In the genomic region with DNA sequence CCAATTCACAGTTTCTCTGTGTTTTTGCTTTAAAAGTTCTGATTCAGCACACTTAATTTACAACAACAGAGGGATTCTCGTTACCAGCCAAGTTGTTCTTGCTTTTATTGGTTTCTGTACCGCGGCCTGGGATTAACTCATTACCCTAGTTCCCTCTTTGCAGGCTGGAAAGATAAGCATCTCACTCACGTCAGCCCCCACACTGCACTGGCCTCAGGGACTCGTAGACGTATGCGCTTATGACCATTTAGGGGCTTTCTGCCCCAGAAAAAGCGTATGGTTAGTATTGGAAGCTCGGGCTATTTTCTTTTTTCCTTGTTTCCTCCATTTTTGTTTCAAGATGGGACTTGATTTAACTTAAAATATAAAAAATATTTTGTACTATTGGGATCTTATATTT, we compare ENCODE assay signal across 1 cellular context.
A peak's percentile ranks its signal among the peaks of the same experiment; 100 is the strongest.
TF ChIP-seq lines count a peak whose summit lies in the region.

No MANE protein-coding gene starts in this region.

TF ChIP-seq in K562, 482 proteins besides CTCF, POLR2A, EP300 and RAD21 (continued from another document):
- TF ChIP-seq, protein P1, sequence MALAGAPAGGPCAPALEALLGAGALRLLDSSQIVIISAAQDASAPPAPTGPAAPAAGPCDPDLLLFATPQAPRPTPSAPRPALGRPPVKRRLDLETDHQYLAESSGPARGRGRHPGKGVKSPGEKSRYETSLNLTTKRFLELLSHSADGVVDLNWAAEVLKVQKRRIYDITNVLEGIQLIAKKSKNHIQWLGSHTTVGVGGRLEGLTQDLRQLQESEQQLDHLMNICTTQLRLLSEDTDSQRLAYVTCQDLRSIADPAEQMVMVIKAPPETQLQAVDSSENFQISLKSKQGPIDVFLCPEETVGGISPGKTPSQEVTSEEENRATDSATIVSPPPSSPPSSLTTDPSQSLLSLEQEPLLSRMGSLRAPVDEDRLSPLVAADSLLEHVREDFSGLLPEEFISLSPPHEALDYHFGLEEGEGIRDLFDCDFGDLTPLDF (CRISPR knock-in tag; IDR thresholded peaks at IDR 0.05): no peak
- TF ChIP-seq MAZ (CRISPR knock-in tag; conservative IDR thresholded peaks at IDR 0.05 in 1 of 2, IDR thresholded peaks at IDR 0.05 in 1 of 2): peak in 1 of 2 experiments; percentile 40; a peak in 1 of 4 replicates
- peak; percentile 53; the same call in 1 of the 2 replicates for TF ChIP-seq SMARCA4 (IDR thresholded peaks at IDR 0.05)
- peak; percentile 32; the same call in 1 of the 2 replicates for TF ChIP-seq JUN (IDR thresholded peaks at IDR 0.05; ENCODE audit: borderline replicate concordance, low read depth, low read length)
- no peak for TF ChIP-seq JUN (CRISPR knock-in tag; IDR thresholded peaks at IDR 0.05; ENCODE audit: borderline replicate concordance)
- no peak for TF ChIP-seq ARID2 (IDR thresholded peaks at IDR 0.05)
- no peak for TF ChIP-seq RFX5 (IDR thresholded peaks at IDR 0.05; ENCODE audit: low read depth, low read length)
- 0 out of 2 replicates have a peak, but pooled peaks have one; percentile 21 for TF ChIP-seq CXXC5 (CRISPR knock-in tag; IDR thresholded peaks at IDR 0.05)
- TF ChIP-seq ATF1 (CRISPR knock-in tag; IDR thresholded peaks at IDR 0.05): no peak
- TF ChIP-seq ATF1 (tag; IDR thresholded peaks at IDR 0.05): peak; percentile 73
- TF ChIP-seq, protein P2, sequence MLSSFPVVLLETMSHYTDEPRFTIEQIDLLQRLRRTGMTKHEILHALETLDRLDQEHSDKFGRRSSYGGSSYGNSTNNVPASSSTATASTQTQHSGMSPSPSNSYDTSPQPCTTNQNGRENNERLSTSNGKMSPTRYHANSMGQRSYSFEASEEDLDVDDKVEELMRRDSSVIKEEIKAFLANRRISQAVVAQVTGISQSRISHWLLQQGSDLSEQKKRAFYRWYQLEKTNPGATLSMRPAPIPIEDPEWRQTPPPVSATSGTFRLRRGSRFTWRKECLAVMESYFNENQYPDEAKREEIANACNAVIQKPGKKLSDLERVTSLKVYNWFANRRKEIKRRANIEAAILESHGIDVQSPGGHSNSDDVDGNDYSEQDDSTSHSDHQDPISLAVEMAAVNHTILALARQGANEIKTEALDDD (IDR thresholded peaks at IDR 0.05): peak; percentile 98
- TF ChIP-seq, protein P3, sequence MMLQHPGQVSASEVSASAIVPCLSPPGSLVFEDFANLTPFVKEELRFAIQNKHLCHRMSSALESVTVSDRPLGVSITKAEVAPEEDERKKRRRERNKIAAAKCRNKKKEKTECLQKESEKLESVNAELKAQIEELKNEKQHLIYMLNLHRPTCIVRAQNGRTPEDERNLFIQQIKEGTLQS (IDR thresholded peaks at IDR 0.05): no peak
- TF ChIP-seq, protein P3 (CRISPR knock-in tag; conservative IDR thresholded peaks at IDR 0.05): no peak
- peak in 1 of 2 experiments; percentile 89; a peak in 2 of 4 replicates for TF ChIP-seq SRF (CRISPR knock-in tag; IDR thresholded peaks at IDR 0.05)
- TF ChIP-seq MBD2 (IDR thresholded peaks at IDR 0.05; ENCODE audit: borderline replicate concordance, low read depth): no peak
- TF ChIP-seq ZNF324 (CRISPR knock-in tag; IDR thresholded peaks at IDR 0.05): no peak
- peak; percentile 63 for TF ChIP-seq GATA2 (CRISPR knock-in tag; IDR thresholded peaks at IDR 0.05)
- TF ChIP-seq, protein P4, sequence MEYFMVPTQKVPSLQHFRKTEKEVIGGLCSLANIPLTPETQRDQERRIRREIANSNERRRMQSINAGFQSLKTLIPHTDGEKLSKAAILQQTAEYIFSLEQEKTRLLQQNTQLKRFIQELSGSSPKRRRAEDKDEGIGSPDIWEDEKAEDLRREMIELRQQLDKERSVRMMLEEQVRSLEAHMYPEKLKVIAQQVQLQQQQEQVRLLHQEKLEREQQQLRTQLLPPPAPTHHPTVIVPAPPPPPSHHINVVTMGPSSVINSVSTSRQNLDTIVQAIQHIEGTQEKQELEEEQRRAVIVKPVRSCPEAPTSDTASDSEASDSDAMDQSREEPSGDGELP (CRISPR knock-in tag; IDR thresholded peaks at IDR 0.05; ENCODE audit: borderline replicate concordance): no peak
- TF ChIP-seq ARID1B (IDR thresholded peaks at IDR 0.05): peak; percentile 27; the same call in 1 of the 2 replicates
- peak; percentile 77 for TF ChIP-seq CREM (IDR thresholded peaks at IDR 0.05; ENCODE audit: low read depth)
- peak; percentile 65; the same call in 1 of the 2 replicates for TF ChIP-seq SMARCE1 (IDR thresholded peaks at IDR 0.05)
- peak; percentile 63; the same call in 1 of the 2 replicates for TF ChIP-seq ZNF766 (CRISPR knock-in tag; conservative IDR thresholded peaks at IDR 0.05)
- TF ChIP-seq HCFC1 (IDR thresholded peaks at IDR 0.05; ENCODE audit: low read depth, low read length): no peak
- peak; percentile 56; the same call in 1 of the 2 replicates for TF ChIP-seq ATF7 (IDR thresholded peaks at IDR 0.05)
- TF ChIP-seq, protein P5, sequence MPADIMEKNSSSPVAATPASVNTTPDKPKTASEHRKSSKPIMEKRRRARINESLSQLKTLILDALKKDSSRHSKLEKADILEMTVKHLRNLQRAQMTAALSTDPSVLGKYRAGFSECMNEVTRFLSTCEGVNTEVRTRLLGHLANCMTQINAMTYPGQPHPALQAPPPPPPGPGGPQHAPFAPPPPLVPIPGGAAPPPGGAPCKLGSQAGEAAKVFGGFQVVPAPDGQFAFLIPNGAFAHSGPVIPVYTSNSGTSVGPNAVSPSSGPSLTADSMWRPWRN (IDR thresholded peaks at IDR 0.05; ENCODE audit: low read depth): peak; percentile 31; the same call in 1 of the 2 replicates
